In the genomic region with DNA sequence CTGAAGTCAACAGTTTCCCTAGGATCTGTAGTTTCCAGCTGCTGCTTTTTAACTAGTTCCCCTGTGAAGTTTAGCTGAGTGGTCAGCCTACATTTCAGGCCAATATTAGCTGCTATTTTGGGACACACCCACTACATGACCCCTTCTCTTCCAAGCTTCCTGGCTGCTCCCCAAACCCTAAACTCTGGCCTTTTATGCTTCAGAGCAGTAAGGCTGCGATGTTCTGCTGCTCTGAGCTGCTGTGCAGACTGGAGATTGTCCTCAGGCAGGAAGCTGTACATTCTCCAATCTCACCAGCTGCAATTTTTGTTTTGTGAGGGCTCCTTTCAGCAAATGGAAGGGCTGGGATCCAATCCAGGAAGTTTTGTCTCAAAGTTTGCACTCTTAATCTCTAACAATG, we compare ENCODE assay signal across 28 cellular contexts. TPM values are rescaled to one million over a fixed set of nuclear protein-coding genes. Genes with fewer than 3 reads are reported as not detected.
"Had no signal": no experiment of that assay in that cellular context is flagged by ENCODE, and none has a peak within 500 bp of the region (broad histone marks: within the 10 kb centered on the region; RNA-seq: fewer than 3 reads in every experiment).

No MANE protein-coding gene starts in this region.

- H3K36me3 ChIP-seq: adrenal gland, ovary, stomach, thyroid gland, upper lobe of right lung had no signal

- H3K27me3 ChIP-seq: adrenal gland, ovary, stomach, thyroid gland, upper lobe of right lung had no signal

- DNase-seq: activated CD4-positive, alpha-beta T cell treated with anti-CD3 and anti-CD28 coated beads for 4 hours; activated CD4-positive, alpha-beta T cell treated with anti-CD3 and anti-CD28 coated beads, Interleukin-2, amount 50 U/mL, for 48 hours; activated CD8-positive, alpha-beta memory T cell treated with anti-CD3 and anti-CD28 coated beads for 24 hours; activated effector memory CD4-positive, alpha-beta T cell treated with anti-CD3 and anti-CD28 coated beads, Interleukin-2, amount 50 U/mL, for 16 hours; activated naive CD4-positive, alpha-beta T cell treated with anti-CD3 and anti-CD28 coated beads for 36 hours; activated naive CD8-positive, alpha-beta T cell treated with anti-CD3 and anti-CD28 coated beads for 36 hours; adrenal gland; central memory CD4-positive, alpha-beta T cell; endodermal cell; head of caudate nucleus; naive B cell; ovary; stimulated activated CD4-positive, alpha-beta T cell treated with anti-CD3 and anti-CD28 coated beads, Interleukin-15, amount 100 ng/mL, for 24 hours; stimulated activated CD4-positive, alpha-beta T cell treated with anti-CD3 and anti-CD28 coated beads, Interleukin-2, amount 100 ng/mL, for 24 hours; stimulated activated naive B cell treated with anti-CD40 and anti-IgM and Interleukin-4, amounts not matched to agents 10 μg/mL and 1 μg/mL and 100 μg/mL, for 72 hours; stomach; T-helper 9 cell; thyroid gland; upper lobe of right lung had no signal

- H3K27ac Mint-ChIP-seq: activated naive CD4-positive, alpha-beta T cell treated with anti-CD3 and anti-CD28 coated beads for 36 hours; activated naive CD8-positive, alpha-beta T cell treated with anti-CD3 and anti-CD28 coated beads for 36 hours; activated T-helper 1 cell treated with anti-CD3 and anti-CD28 coated beads, Interleukin-12 subunit alpha, Interleukin-12 subunit beta, Interleukin-2, Interleukin-4 antibody, amounts not matched to agents 30 ng/mL and 10 ng/mL and 1 ng/mL, durations not matched to agents 14 hours and 24 hours and 36 hours; dendritic cell treated with granulocyte-macrophage colony-stimulating factor and Interleukin-4, amounts not matched to agents 40 ng/mL and 50 ng/mL, for 4 days; endodermal cell; naive B cell; progenitor cell of endocrine pancreas; stimulated activated naive B cell treated with anti-CD40 and anti-IgM and Interleukin-4, amounts not matched to agents 10 μg/mL and 1 μg/mL and 100 μg/mL, for 72 hours; T-helper 1 cell treated with Interleukin-12 subunit alpha and Interleukin-12 subunit beta and Interleukin-4 antibody, amounts not matched to agents 30 μg/mL and 1 μg/mL, for 36 hours had no signal

- FAIRE-seq: astrocyte, TTC549 had no signal

- H3K27me3 Mint-ChIP-seq: dendritic cell treated with granulocyte-macrophage colony-stimulating factor and Interleukin-4, amounts not matched to agents 40 ng/mL and 50 ng/mL, for 4 days; naive B cell; progenitor cell of endocrine pancreas; stimulated activated naive B cell treated with anti-CD40 and anti-IgM and Interleukin-4, amounts not matched to agents 10 μg/mL and 1 μg/mL and 100 μg/mL, for 72 hours had no signal

- H3K4me1 Mint-ChIP-seq: activated naive CD8-positive, alpha-beta T cell treated with anti-CD3 and anti-CD28 coated beads for 36 hours; naive B cell; stimulated activated naive B cell treated with anti-CD40 and anti-IgM and Interleukin-4, amounts not matched to agents 10 μg/mL and 1 μg/mL and 100 μg/mL, for 72 hours had no signal

- ATAC-seq: esophagus mucosa; stimulated activated naive B cell treated with anti-CD40 and anti-IgM and Interleukin-4, amounts not matched to agents 10 μg/mL and 1 μg/mL and 100 μg/mL, for 72 hours had no signal

- H3K4me3 Mint-ChIP-seq: activated naive CD4-positive, alpha-beta T cell treated with anti-CD3 and anti-CD28 coated beads for 36 hours; activated naive CD8-positive, alpha-beta T cell treated with anti-CD3 and anti-CD28 coated beads for 36 hours; activated T-helper 1 cell treated with anti-CD3 and anti-CD28 coated beads, Interleukin-12 subunit alpha, Interleukin-12 subunit beta, Interleukin-2, Interleukin-4 antibody, amounts not matched to agents 30 ng/mL and 10 ng/mL and 1 ng/mL, durations not matched to agents 14 hours and 24 hours and 36 hours; dendritic cell treated with granulocyte-macrophage colony-stimulating factor and Interleukin-4, amounts not matched to agents 40 ng/mL and 50 ng/mL, for 4 days; endodermal cell; naive B cell; stimulated activated naive B cell treated with anti-CD40 and anti-IgM and Interleukin-4, amounts not matched to agents 10 μg/mL and 1 μg/mL and 100 μg/mL, for 72 hours; T-helper 1 cell treated with Interleukin-12 subunit alpha and Interleukin-12 subunit beta and Interleukin-4 antibody, amounts not matched to agents 30 μg/mL and 1 μg/mL, for 36 hours had no signal

- H3K4me1 ChIP-seq: adrenal gland, thyroid gland had no signal

- H3K9me3 ChIP-seq: adrenal gland, ovary, stomach, thyroid gland, upper lobe of right lung had no signal

- H3K9me3 Mint-ChIP-seq: activated naive CD4-positive, alpha-beta T cell treated with anti-CD3 and anti-CD28 coated beads for 36 hours; activated naive CD8-positive, alpha-beta T cell treated with anti-CD3 and anti-CD28 coated beads for 36 hours; activated T-helper 1 cell treated with anti-CD3 and anti-CD28 coated beads, Interleukin-12 subunit alpha, Interleukin-12 subunit beta, Interleukin-2, Interleukin-4 antibody, amounts not matched to agents 30 ng/mL and 10 ng/mL and 1 ng/mL, durations not matched to agents 14 hours and 24 hours and 36 hours; dendritic cell treated with granulocyte-macrophage colony-stimulating factor and Interleukin-4, amounts not matched to agents 40 ng/mL and 50 ng/mL, for 4 days; endodermal cell; stimulated activated naive B cell treated with anti-CD40 and anti-IgM and Interleukin-4, amounts not matched to agents 10 μg/mL and 1 μg/mL and 100 μg/mL, for 72 hours; T-helper 1 cell treated with Interleukin-12 subunit alpha and Interleukin-12 subunit beta and Interleukin-4 antibody, amounts not matched to agents 30 μg/mL and 1 μg/mL, for 36 hours had no signal

- H3K27ac ChIP-seq: adrenal gland, ovary, thyroid gland, upper lobe of right lung, VCaP had no signal

- H3K36me3 Mint-ChIP-seq: activated naive CD8-positive, alpha-beta T cell treated with anti-CD3 and anti-CD28 coated beads for 36 hours; naive B cell; stimulated activated naive B cell treated with anti-CD40 and anti-IgM and Interleukin-4, amounts not matched to agents 10 μg/mL and 1 μg/mL and 100 μg/mL, for 72 hours had no signal

- H3K4me3 ChIP-seq: adrenal gland, ovary, stomach, thyroid gland, upper lobe of right lung had no signal

RNA-seq across cellular contexts. Expression of a gene that starts 48.0 kb away (rescaled TPM):
- total RNA-seq: activated naive CD4-positive, alpha-beta T cell treated with anti-CD3 and anti-CD28 coated beads for 36 hours; activated naive CD8-positive, alpha-beta T cell treated with anti-CD3 and anti-CD28 coated beads for 36 hours; activated T-helper 1 cell treated with anti-CD3 and anti-CD28 coated beads, Interleukin-12 subunit alpha, Interleukin-12 subunit beta, Interleukin-2, Interleukin-4 antibody, amounts not matched to agents 30 ng/mL and 10 ng/mL and 1 ng/mL, durations not matched to agents 14 hours and 24 hours and 36 hours; lung microvascular endothelial cell had no signal
